In the genomic region with DNA sequence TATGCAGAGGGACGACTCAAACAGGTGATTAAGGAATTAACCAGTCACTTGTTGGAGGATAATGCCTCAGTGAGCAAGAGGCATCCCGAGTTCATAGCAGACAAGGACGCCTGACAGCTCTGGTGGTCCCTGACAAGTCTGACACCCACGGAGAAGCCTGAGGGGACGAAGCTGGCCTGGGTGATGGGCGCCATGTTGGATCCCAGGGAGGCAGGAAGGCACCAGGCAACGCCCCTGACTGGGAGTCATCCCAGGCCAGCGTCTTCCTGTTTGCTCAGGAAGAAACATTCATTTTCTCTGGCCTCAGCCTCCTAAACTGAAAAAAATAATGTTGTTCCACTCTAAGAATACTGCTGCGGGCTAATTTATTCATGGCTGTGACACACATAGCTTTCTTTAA, we compare ENCODE assay signal across 2 cellular contexts.
TF ChIP-seq lines count a peak whose summit lies in the region.

No MANE protein-coding gene starts in this region.

TF ChIP-seq in IMR-90, 13 proteins besides CTCF, POLR2A, EP300 and RAD21:
- no peak for TF ChIP-seq BHLHE40 (IDR thresholded peaks at IDR 0.05; ENCODE audit: low read depth, low read length)
- TF ChIP-seq RCOR1 (IDR thresholded peaks at IDR 0.05; ENCODE audit: insufficient replicate concordance, low read length) = no peak
- TF ChIP-seq, protein P1, sequence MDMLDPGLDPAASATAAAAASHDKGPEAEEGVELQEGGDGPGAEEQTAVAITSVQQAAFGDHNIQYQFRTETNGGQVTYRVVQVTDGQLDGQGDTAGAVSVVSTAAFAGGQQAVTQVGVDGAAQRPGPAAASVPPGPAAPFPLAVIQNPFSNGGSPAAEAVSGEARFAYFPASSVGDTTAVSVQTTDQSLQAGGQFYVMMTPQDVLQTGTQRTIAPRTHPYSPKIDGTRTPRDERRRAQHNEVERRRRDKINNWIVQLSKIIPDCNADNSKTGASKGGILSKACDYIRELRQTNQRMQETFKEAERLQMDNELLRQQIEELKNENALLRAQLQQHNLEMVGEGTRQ (IDR thresholded peaks at IDR 0.05; ENCODE audit: low read depth, low read length) = no peak
- no peak for TF ChIP-seq NFE2L2 (IDR thresholded peaks at IDR 0.05; ENCODE audit: low read depth, low read length)
- TF ChIP-seq CEBPB (IDR thresholded peaks at IDR 0.05; ENCODE audit: low read depth, low read length) = no peak
- TF ChIP-seq SMC3 (IDR thresholded peaks at IDR 0.05; ENCODE audit: low read depth, low read length) = no peak
- no peak for TF ChIP-seq MAZ (IDR thresholded peaks at IDR 0.05; ENCODE audit: borderline replicate concordance, low read depth, low read length)
- TF ChIP-seq FOS (IDR thresholded peaks at IDR 0.05; ENCODE audit: low read depth, low read length) = no peak
- TF ChIP-seq MXI1 (IDR thresholded peaks at IDR 0.05; ENCODE audit: borderline replicate concordance, low read depth, low read length) = no peak
- TF ChIP-seq, protein P2, sequence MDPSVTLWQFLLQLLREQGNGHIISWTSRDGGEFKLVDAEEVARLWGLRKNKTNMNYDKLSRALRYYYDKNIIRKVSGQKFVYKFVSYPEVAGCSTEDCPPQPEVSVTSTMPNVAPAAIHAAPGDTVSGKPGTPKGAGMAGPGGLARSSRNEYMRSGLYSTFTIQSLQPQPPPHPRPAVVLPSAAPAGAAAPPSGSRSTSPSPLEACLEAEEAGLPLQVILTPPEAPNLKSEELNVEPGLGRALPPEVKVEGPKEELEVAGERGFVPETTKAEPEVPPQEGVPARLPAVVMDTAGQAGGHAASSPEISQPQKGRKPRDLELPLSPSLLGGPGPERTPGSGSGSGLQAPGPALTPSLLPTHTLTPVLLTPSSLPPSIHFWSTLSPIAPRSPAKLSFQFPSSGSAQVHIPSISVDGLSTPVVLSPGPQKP (IDR thresholded peaks at IDR 0.05; ENCODE audit: borderline replicate concordance, low read depth, low read length) = no peak

TF ChIP-seq in endothelial cell of umbilical vein, 7 proteins besides CTCF, POLR2A, EP300 and RAD21:
- no peak for TF ChIP-seq EZH2 (IDR thresholded peaks at IDR 0.05; ENCODE audit: borderline replicate concordance, low read depth, low read length, severe bottlenecking)
- TF ChIP-seq, protein P3, sequence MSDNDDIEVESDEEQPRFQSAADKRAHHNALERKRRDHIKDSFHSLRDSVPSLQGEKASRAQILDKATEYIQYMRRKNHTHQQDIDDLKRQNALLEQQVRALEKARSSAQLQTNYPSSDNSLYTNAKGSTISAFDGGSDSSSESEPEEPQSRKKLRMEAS (IDR thresholded peaks at IDR 0.05; ENCODE audit: insufficient read depth, insufficient read length) = no peak
- no peak for TF ChIP-seq MYC (IDR thresholded peaks at IDR 0.05; ENCODE audit: low read depth, low read length)
- no peak for TF ChIP-seq POLR2AphosphoS5 (IDR thresholded peaks at IDR 0.05; ENCODE audit: insufficient read depth, low read depth, low read length)
- TF ChIP-seq JUN (IDR thresholded peaks at IDR 0.05; ENCODE audit: borderline replicate concordance, insufficient read depth, insufficient read length, low read depth) = no peak
- no peak for TF ChIP-seq FOS (IDR thresholded peaks at IDR 0.05; ENCODE audit: borderline replicate concordance, insufficient read depth, low read length)
- no peak for TF ChIP-seq GATA2 (IDR thresholded peaks at IDR 0.05; ENCODE audit: insufficient read depth, insufficient read length, low read depth, low read length)
TF ChIP-seq in endothelial cell of umbilical vein: peak in this region for 0.
